In the genomic region with DNA sequence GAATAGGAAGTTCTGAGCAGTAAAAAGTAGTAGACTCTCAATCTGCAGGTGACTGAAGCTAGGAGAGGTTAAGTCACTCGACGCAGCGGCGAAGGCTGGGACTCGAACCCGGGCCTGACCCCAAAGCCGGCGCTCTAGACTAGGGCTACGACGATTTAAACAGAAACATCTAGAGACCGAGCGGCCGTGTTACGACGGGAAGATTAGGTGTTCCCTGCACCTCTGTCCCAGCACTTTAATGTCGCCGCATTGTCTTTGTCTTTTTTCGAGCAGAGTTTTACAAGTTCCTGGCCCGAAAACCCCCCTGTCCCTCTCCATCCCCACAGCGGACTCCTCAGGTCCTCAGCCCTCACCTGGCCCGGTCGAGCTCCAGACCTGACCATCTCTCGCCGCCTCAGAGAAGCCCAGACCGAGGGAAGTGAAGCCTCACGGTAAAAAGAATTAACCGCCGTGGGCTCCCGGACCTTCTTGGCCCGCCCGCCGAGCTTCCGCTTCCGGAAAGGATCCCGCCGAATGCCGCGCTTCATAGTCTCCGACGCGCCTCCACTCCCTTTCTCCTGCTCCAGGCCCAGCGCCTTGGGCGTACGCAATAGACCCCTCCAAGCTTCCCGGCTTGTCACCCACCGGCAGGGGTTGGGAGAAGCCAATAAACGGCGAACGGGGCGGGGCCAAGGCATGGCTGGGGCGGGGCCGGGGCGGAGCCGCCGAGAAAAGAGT, we compare ENCODE assay signal across 8 cellular contexts. TPM values are rescaled to one million over a fixed set of nuclear protein-coding genes. Genes with fewer than 3 reads are reported as not detected.
A peak's percentile ranks its signal among the peaks of the same experiment; 100 is the strongest.
DNase-seq lines count a peak whose midpoint lies in the region; ATAC-seq and TF ChIP-seq lines count a peak whose summit lies in the region.

A gene with protein sequence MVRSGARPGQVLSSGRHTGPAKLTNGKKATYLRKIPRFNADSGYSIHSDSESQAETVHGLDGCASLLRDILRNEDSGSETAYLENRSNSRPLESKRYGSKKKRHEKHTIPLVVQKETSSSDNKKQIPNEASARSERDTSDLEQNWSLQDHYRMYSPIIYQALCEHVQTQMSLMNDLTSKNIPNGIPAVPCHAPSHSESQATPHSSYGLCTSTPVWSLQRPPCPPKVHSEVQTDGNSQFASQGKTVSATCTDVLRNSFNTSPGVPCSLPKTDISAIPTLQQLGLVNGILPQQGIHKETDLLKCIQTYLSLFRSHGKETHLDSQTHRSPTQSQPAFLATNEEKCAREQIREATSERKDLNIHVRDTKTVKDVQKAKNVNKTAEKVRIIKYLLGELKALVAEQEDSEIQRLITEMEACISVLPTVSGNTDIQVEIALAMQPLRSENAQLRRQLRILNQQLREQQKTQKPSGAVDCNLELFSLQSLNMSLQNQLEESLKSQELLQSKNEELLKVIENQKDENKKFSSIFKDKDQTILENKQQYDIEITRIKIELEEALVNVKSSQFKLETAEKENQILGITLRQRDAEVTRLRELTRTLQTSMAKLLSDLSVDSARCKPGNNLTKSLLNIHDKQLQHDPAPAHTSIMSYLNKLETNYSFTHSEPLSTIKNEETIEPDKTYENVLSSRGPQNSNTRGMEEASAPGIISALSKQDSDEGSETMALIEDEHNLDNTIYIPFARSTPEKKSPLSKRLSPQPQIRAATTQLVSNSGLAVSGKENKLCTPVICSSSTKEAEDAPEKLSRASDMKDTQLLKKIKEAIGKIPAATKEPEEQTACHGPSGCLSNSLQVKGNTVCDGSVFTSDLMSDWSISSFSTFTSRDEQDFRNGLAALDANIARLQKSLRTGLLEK (minus strand): TSS at position 439 of the 717 bp plus-strand sequence. CDS start 56 bp downstream, at position 383.

- intact Hi-C loops in Panc1 (cut with micrococcal nuclease; ENCODE audit: unreplicated experiment), result no loop called here

- peaks cover 6% of the 10 kb centered on the region for H3K36me3 ChIP-seq in Panc1 (ENCODE audit: control insufficient read depth, insufficient read depth, low read length)
- no peaks in the 10 kb centered on the region for H3K36me3 ChIP-seq in muscle layer of colon (ENCODE audit: insufficient read depth, low read length)

- peak within 1 kb of the TSS; percentile 95 for H3K4me3 Mint-ChIP-seq in activated T-cell treated with anti-CD3 and anti-CD28 coated beads, Interleukin-2, amount 50 U/mL, for 24 hours

- ATAC-seq in GM21619 (IDR thresholded peaks at IDR 0.05; ENCODE audit: unreplicated experiment) (peak; percentile 81), Panc1 (peak; percentile 99), esophagus mucosa (peak; percentile 92)

- H3K4me1 ChIP-seq in Panc1 (ENCODE audit: control insufficient read depth, insufficient read depth, low read length) (no peaks in the 10 kb centered on the region; the same call in 1 of the 2 replicates), muscle layer of colon (ENCODE audit: insufficient read depth, low read length) (peaks cover 8% of the 10 kb centered on the region)

- H3K9me3 ChIP-seq in Panc1 (ENCODE audit: control insufficient read depth, insufficient read depth, low read depth, low read length) (no peaks in the 10 kb centered on the region), muscle layer of colon (ENCODE audit: low read length) (no peaks in the 10 kb centered on the region)

- H3K4me3 ChIP-seq in Panc1 (ENCODE audit: low read depth in 2 of 2, low read length in 2 of 2), result peak within 1 kb of the TSS; percentile 94 to 96
- peak within 1 kb of the TSS; percentile 74 to 81 for H3K4me3 ChIP-seq in muscle layer of colon (ENCODE audit: low read depth in 1 of 2, low read length in 2 of 2)

- no peaks in the 10 kb centered on the region for H3K9me3 Mint-ChIP-seq in activated T-cell treated with anti-CD3 and anti-CD28 coated beads, Interleukin-2, amount 50 U/mL, for 24 hours

- peak within 1 kb of the TSS; percentile 97 for H3K27ac ChIP-seq in Panc1 (ENCODE audit: low read length)
- H3K27ac ChIP-seq in muscle layer of colon (ENCODE audit: low read depth, low read length), result peak within 1 kb of the TSS; percentile 75

- H3K36me3 Mint-ChIP-seq in activated T-cell treated with anti-CD3 and anti-CD28 coated beads, Interleukin-2, amount 50 U/mL, for 24 hours (ENCODE audit: low read depth), result peaks cover 21% of the 10 kb centered on the region

- CTCF ChIA-PET in Panc1 (lab: Charles Lee), result no interaction called here

- in situ Hi-C loops in KBM-7 (cut with MboI; ENCODE audit: low pct_unique_long_range_greater_than_20kb, low sequenced_read_pairs), result no loop called here
- in situ Hi-C loops in Panc1 (cut with HindIII; ENCODE audit: low pct_unique_long_range_greater_than_20kb, low sequenced_read_pairs), result no loop called here

- TF ChIP-seq CTCF in Panc1 (IDR thresholded peaks at IDR 0.05), result no peak

- peaks cover 3% of the 10 kb centered on the region; the same call in 1 of the 2 replicates for H3K27me3 ChIP-seq in Panc1 (ENCODE audit: control insufficient read depth, insufficient read depth, low read length)
- H3K27me3 ChIP-seq in muscle layer of colon (ENCODE audit: control insufficient read depth in 1 of 2, insufficient read depth in 2 of 2, low read length in 2 of 2), result no peaks in the 10 kb centered on the region

- H3K9ac ChIP-seq in muscle layer of colon (ENCODE audit: low read length), result peak within 1 kb of the TSS; percentile 72

- H3K27ac Mint-ChIP-seq in activated T-cell treated with anti-CD3 and anti-CD28 coated beads, Interleukin-2, amount 50 U/mL, for 24 hours, result peak within 1 kb of the TSS; percentile 94

- DNase-seq in DMS153 treated with DMSO at 0.1 percent for 48 hours (lab: John Stamatoyannopoulos, UW; ENCODE audit: unreplicated experiment) (peak; percentile 84), KBM-7 (peak; percentile 95), Panc1 (ENCODE audit: low read depth, low spot score) (peak; percentile 47)
- peak; percentile 87 for DNase-seq in activated T-cell treated with anti-CD3 and anti-CD28 coated beads, Interleukin-2, amount 50 U/mL, for 24 hours
- peak; percentile 34 to 46 for DNase-seq in stimulated activated CD8-positive, alpha-beta memory T cell treated with anti-CD3 and anti-CD28 coated beads, Interleukin-7, amount 100 ng/mL, for 1 hour (ENCODE audit: low read depth in 2 of 2)

- POLR2A ChIA-PET in Panc1 (lab: Charles Lee), result interaction anchor here (0.6 to 0.7 kb wide), 3 partner anchors 24 to 71 kb away, joined by 3 to 13 read pairs (median 6); no protein-coding TSS in a partner anchor

- no TSS peak for BruUV-seq in Panc1 (replicated peaks; lab: Mats Ljungman, UMichigan)

- H3K4me1 Mint-ChIP-seq in activated T-cell treated with anti-CD3 and anti-CD28 coated beads, Interleukin-2, amount 50 U/mL, for 24 hours (ENCODE audit: low read depth), result peaks cover 29% of the 10 kb centered on the region

- H3K27me3 Mint-ChIP-seq in activated T-cell treated with anti-CD3 and anti-CD28 coated beads, Interleukin-2, amount 50 U/mL, for 24 hours, result peaks cover 7% of the 10 kb centered on the region

RNA-seq across cellular contexts. Expression of the gene that starts here (rescaled TPM):
- total RNA-seq in Panc1 (2021; ENCODE audit: unreplicated experiment) (57.7 TPM), esophagus mucosa (11.8 TPM)
- polyA plus RNA-seq in Panc1 (2012; ENCODE audit: insufficient read length), result 15.1 TPM

Comparison
In these comparisons a context has a peak if more than half of its experiments do, and no peak if none do; other contexts are left out.
1. Peak in every context shown above with its lines: DNase-seq, ATAC-seq, H3K4me3 ChIP-seq and H3K27ac ChIP-seq.
2. DNase-seq: peak in every context shown above with its lines; median percentile 95 in KBM-7; 87 in activated T-cell treated with anti-CD3 and anti-CD28 coated beads, Interleukin-2, amount 50 U/mL, for 24 hours; 84 in DMS153 treated with DMSO at 0.1 percent for 48 hours; 47 in Panc1; 40 in stimulated activated CD8-positive, alpha-beta memory T cell treated with anti-CD3 and anti-CD28 coated beads, Interleukin-7, amount 100 ng/mL, for 1 hour.